ENCODE assay signal across 9 cellular contexts in genomic region chr3:87792532-87793321, GRCh38. TPM values are rescaled to one million over a fixed set of nuclear protein-coding genes. Genes with fewer than 3 reads are reported as not detected.
DNase-seq lines count a peak whose midpoint lies in the region; FAIRE-seq and TF ChIP-seq lines count a peak whose summit lies in the region.
"Had no signal": no experiment of that assay in that cellular context is flagged by ENCODE, and none has a peak within 500 bp of the region (broad histone marks: within the 10 kb centered on the region; RNA-seq: fewer than 3 reads in every experiment).

Gene HTR1F, plus strand, starts transcription at chr3:87792706.

- H3K9me3 ChIP-seq in NT2/D1 (ENCODE audit: insufficient read depth, low read length), result no peaks in the 10 kb centered on the region
- H3K9me3 ChIP-seq in esophagus (ENCODE audit: control insufficient read depth in 2 of 2, insufficient read depth in 1 of 2, low read depth in 1 of 2, low read length in 1 of 2), result no peaks in the 10 kb centered on the region
- H3K9me3 ChIP-seq in small intestine (ENCODE audit: control insufficient read depth, low read depth), result no peaks in the 10 kb centered on the region

- no peak for FAIRE-seq in small intestine (lab: Jason Lieb, UNC)

- no peak within 1 kb of the TSS for H3K27ac ChIP-seq in esophagus (ENCODE audit: low read depth in 2 of 2, low read length in 1 of 2)
- no peak within 1 kb of the TSS for H3K27ac ChIP-seq in small intestine (ENCODE audit: low read depth in 1 of 2, low read length in 1 of 2)

- TF ChIP-seq CTCF in neural crest cell (conservative IDR thresholded peaks at IDR 0.05), result peak; percentile 23

- H3K4me3 ChIP-seq in NT2/D1 (ENCODE audit: insufficient read length, low read depth) (peak within 1 kb of the TSS; percentile 53), esophagus (ENCODE audit: low read depth in 1 of 2, low read length in 2 of 2) (peak within 1 kb of the TSS; percentile 1 to 26), small intestine (ENCODE audit: low read depth in 1 of 2, low read length in 2 of 2) (no peak within 1 kb of the TSS)

- H3K4me3 Mint-ChIP-seq in neural crest cell, result peak within 1 kb of the TSS; percentile 88

- 1 to 3% methylated on average over 53 to 60 of the region's 60 CpGs for WGBS in esophagus, 2 donors
- 2 to 9% (median 8%) methylated on average over 43 to 60 of the region's 60 CpGs for WGBS in small intestine, 3 donors

- H3K36me3 ChIP-seq in NT2/D1 (ENCODE audit: insufficient read depth, insufficient read length, low read length) (no peaks in the 10 kb centered on the region), esophagus (ENCODE audit: control insufficient read depth in 2 of 2, insufficient read depth in 2 of 2, low read length in 1 of 2) (no peaks in the 10 kb centered on the region), small intestine (ENCODE audit: control insufficient read depth in 2 of 2, insufficient read depth in 2 of 2, low read length in 2 of 2) (no peaks in the 10 kb centered on the region)

- H3K27me3 ChIP-seq in NT2/D1 (ENCODE audit: insufficient read depth, insufficient read length) (peaks cover 27% of the 10 kb centered on the region), esophagus (ENCODE audit: control insufficient read depth in 1 of 2, insufficient read depth in 2 of 2, low read length in 2 of 2) (peaks cover 0 to 7% of the 10 kb centered on the region in 2 donors), small intestine (ENCODE audit: control insufficient read depth in 2 of 2, insufficient read depth in 2 of 2, low read length in 2 of 2) (peaks cover 0 to 9% of the 10 kb centered on the region in 2 donors)

- no peaks in the 10 kb centered on the region for H3K36me3 Mint-ChIP-seq in neural crest cell (ENCODE audit: low read depth)

- H3K9ac ChIP-seq in NT2/D1 (ENCODE audit: insufficient read length, low read depth), result peak within 1 kb of the TSS; percentile 73

- DNase-seq in EH (ENCODE audit: low read depth) (peak; percentile 15), NT2/D1 (ENCODE audit: low read depth, low spot score) (no peak), neural crest cell (ENCODE audit: low read depth, low spot score) (peak; percentile 26), Ammon's horn (ENCODE audit: low spot score) (no peak), small intestine (no peak), inferior parietal cortex (ENCODE audit: extremely low spot score) (no peak), ACHN (no peak)
- DNase-seq: IMR-90 had no signal

- in situ Hi-C loops in ACHN (cut with HindIII; ENCODE audit: low pct_ligation_motif_present, low pct_unique_long_range_greater_than_20kb, low sequenced_read_pairs), result no loop called here

- peaks cover 62% of the 10 kb centered on the region for H3K27me3 Mint-ChIP-seq in neural crest cell (ENCODE audit: low read depth)

- H3K9me3 Mint-ChIP-seq in neural crest cell, result no peaks in the 10 kb centered on the region

- H3K4me1 Mint-ChIP-seq in neural crest cell, result peaks cover 13% of the 10 kb centered on the region

- no peak within 1 kb of the TSS for H3K27ac Mint-ChIP-seq in neural crest cell (ENCODE audit: unreplicated experiment)

- H3K4me1 ChIP-seq in NT2/D1 (ENCODE audit: insufficient read depth, insufficient read length) (no peaks in the 10 kb centered on the region), esophagus (ENCODE audit: control insufficient read depth in 2 of 2, insufficient read depth in 2 of 2, low read length in 1 of 2) (peaks cover 0 to 4% of the 10 kb centered on the region in 2 donors), small intestine (ENCODE audit: control insufficient read depth in 2 of 2, insufficient read depth in 1 of 2, low read depth in 1 of 2, low read length in 1 of 2) (no peaks in the 10 kb centered on the region)

RNA-seq across cellular contexts. Expression of gene HTR1F, which starts in this region (rescaled TPM):
- polyA plus RNA-seq in esophagus (under 1 TPM in 1 of 2 donors, not detected in 1; 0.01 TPM), small intestine (under 1 TPM in 1 of 3 donors, not detected in 2; 0.07 TPM)
- 0.11 TPM in 1 of 2 replicates, not detected in the other for total RNA-seq in neural crest cell
- total RNA-seq: IMR-90 had no signal
- polyA plus RNA-seq: IMR-90 had no signal

Comparison
In these comparisons a context has a peak if more than half of its experiments do, and no peak if none do; other contexts are left out.
1. Peak in DNase-seq in neural crest cell; RNA of the gene not detected or under 1 TPM.
2. H3K4me3 ChIP-seq: peak in NT2/D1 (single experiment) and esophagus (2 of 2); none in small intestine (0 of 2).